ENCODE assay signal across 1 cellular context in the genomic region with DNA sequence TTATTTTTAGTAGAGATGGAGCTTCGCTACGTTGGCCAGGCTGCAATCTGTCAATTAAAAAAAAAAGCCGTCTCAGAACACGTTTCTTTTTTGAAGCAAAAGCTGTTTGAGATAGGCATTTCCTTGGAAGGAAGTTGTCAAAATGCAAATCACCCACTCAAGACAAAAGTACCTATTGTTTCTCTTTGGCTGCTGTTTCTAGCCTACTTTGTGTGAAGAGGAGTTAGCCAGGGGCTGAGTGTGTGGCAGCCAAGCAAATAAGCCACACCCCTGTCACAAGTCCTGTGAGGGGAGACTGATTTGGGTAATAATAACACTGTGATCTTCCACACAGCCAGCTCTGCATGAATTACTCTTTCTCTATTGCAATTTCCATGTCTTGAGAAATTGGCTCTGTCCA.
TF ChIP-seq lines count a peak whose summit lies in the region.

No MANE protein-coding gene starts in this region.

TF ChIP-seq in GM23338, 12 proteins besides CTCF, POLR2A, EP300 and RAD21 (continued from another document):
- TF ChIP-seq, protein P1, sequence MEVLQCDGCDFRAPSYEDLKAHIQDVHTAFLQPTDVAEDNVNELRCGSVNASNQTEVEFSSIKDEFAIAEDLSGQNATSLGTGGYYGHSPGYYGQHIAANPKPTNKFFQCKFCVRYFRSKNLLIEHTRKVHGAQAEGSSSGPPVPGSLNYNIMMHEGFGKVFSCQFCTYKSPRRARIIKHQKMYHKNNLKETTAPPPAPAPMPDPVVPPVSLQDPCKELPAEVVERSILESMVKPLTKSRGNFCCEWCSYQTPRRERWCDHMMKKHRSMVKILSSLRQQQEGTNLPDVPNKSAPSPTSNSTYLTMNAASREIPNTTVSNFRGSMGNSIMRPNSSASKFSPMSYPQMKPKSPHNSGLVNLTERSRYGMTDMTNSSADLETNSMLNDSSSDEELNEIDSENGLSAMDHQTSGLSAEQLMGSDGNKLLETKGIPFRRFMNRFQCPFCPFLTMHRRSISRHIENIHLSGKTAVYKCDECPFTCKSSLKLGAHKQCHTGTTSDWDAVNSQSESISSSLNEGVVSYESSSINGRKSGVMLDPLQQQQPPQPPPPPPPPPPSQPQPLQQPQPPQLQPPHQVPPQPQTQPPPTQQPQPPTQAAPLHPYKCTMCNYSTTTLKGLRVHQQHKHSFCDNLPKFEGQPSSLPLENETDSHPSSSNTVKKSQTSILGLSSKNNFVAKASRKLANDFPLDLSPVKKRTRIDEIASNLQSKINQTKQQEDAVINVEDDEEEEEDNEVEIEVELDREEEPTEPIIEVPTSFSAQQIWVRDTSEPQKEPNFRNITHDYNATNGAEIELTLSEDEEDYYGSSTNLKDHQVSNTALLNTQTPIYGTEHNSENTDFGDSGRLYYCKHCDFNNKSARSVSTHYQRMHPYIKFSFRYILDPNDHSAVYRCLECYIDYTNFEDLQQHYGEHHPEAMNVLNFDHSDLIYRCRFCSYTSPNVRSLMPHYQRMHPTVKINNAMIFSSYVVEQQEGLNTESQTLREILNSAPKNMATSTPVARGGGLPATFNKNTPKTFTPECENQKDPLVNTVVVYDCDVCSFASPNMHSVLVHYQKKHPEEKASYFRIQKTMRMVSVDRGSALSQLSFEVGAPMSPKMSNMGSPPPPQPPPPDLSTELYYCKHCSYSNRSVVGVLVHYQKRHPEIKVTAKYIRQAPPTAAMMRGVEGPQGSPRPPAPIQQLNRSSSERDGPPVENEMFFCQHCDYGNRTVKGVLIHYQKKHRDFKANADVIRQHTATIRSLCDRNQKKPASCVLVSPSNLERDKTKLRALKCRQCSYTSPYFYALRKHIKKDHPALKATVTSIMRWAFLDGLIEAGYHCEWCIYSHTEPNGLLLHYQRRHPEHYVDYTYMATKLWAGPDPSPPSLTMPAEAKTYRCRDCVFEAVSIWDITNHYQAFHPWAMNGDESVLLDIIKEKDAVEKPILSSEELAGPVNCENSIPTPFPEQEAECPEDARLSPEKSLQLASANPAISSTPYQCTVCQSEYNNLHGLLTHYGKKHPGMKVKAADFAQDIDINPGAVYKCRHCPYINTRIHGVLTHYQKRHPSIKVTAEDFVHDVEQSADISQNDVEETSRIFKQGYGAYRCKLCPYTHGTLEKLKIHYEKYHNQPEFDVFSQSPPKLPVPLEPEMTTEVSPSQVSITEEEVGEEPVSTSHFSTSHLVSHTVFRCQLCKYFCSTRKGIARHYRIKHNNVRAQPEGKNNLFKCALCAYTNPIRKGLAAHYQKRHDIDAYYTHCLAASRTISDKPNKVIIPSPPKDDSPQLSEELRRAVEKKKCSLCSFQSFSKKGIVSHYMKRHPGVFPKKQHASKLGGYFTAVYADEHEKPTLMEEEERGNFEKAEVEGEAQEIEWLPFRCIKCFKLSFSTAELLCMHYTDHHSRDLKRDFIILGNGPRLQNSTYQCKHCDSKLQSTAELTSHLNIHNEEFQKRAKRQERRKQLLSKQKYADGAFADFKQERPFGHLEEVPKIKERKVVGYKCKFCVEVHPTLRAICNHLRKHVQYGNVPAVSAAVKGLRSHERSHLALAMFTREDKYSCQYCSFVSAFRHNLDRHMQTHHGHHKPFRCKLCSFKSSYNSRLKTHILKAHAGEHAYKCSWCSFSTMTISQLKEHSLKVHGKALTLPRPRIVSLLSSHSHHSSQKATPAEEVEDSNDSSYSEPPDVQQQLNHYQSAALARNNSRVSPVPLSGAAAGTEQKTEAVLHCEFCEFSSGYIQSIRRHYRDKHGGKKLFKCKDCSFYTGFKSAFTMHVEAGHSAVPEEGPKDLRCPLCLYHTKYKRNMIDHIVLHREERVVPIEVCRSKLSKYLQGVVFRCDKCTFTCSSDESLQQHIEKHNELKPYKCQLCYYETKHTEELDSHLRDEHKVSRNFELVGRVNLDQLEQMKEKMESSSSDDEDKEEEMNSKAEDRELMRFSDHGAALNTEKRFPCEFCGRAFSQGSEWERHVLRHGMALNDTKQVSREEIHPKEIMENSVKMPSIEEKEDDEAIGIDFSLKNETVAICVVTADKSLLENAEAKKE (CRISPR knock-in tag; IDR thresholded peaks at IDR 0.05): no peak
- TF ChIP-seq ZNF331 (CRISPR knock-in tag; IDR thresholded peaks at IDR 0.05; ENCODE audit: low read depth): no peak
